In genomic region chr19:11299946-11300810, GRCh38 we compare ENCODE assay signal across 35 cellular contexts. TPM values are rescaled to one million over a fixed set of nuclear protein-coding genes. Genes with fewer than 3 reads are reported as not detected.
"Had no signal": no experiment of that assay in that cellular context is flagged by ENCODE, and none has a peak within 500 bp of the region (broad histone marks: within the 10 kb centered on the region; RNA-seq: fewer than 3 reads in every experiment).

No MANE protein-coding gene starts in this region.

- H3K4me3 ChIP-seq: ascending aorta, cardiac muscle cell, gastrocnemius medialis, ovary, sigmoid colon, suprapubic skin, tibial artery had no signal

- H3K36me3 ChIP-seq: ascending aorta, cardiac muscle cell, gastrocnemius medialis, ovary, sigmoid colon, suprapubic skin, tibial artery had no signal

- H3K27me3 ChIP-seq: ascending aorta, cardiac muscle cell, ovary, sigmoid colon, suprapubic skin had no signal

- H3K4me1 ChIP-seq: gastrocnemius medialis, sigmoid colon had no signal

- H3K27ac ChIP-seq: ascending aorta, cardiac muscle cell, gastrocnemius medialis, ovary, sigmoid colon, suprapubic skin, tibial artery had no signal

- H3K9me3 ChIP-seq: ascending aorta, gastrocnemius medialis, ovary, sigmoid colon, suprapubic skin, tibial artery had no signal

- DNase-seq: activated CD4-positive, alpha-beta memory T cell treated with anti-CD3 and anti-CD28 coated beads for 36 hours; activated CD4-positive, alpha-beta T cell treated with anti-CD3 and anti-CD28 coated beads, Interleukin-2, amount 10 ng/mL, durations not matched to agents 24 days and 14 days; activated CD4-positive, CD25-positive, alpha-beta regulatory T cell treated with anti-CD3 and anti-CD28 coated beads, Interleukin-2, amount 50 U/mL, for 72 hours; activated CD8-positive, alpha-beta memory T cell treated with anti-CD3 and anti-CD28 coated beads, Interleukin-2, amount 50 U/mL, for 4 hours; activated effector memory CD4-positive, alpha-beta T cell treated with anti-CD3 and anti-CD28 coated beads, Interleukin-2, amount 50 U/mL, for 16 hours; activated naive CD4-positive, alpha-beta T cell treated with anti-CD3 and anti-CD28 coated beads, Interleukin-2, amount 10 ng/mL, durations not matched to agents 7 days and 5 days; activated naive CD8-positive, alpha-beta T cell treated with anti-CD3 and anti-CD28 coated beads, Interleukin-2, amount 10 ng/mL, durations not matched to agents 7 days and 5 days; activated T-cell treated with anti-CD3 and anti-CD28 coated beads, Interleukin-2, amount 50 U/mL, for 1 hour; cortex of kidney; effector memory CD8-positive, alpha-beta T cell; erythroblast; gastrocnemius medialis; glutamatergic neuron; islet precursor cell; mammary epithelial cell; naive B cell; nephron progenitor cell; ovary; sigmoid colon; small intestine; stimulated activated CD4-positive, alpha-beta T cell treated with anti-CD3 and anti-CD28 coated beads, Interleukin-4, amount 100 ng/mL, for 4 hours; stimulated activated CD8-positive, alpha-beta memory T cell treated with anti-CD3 and anti-CD28 coated beads, Interleukin-4, amount 100 ng/mL, for 48 hours; T-helper 2 cell; tibial artery had no signal

RNA-seq across cellular contexts. Expression of gene TSPAN16, which starts 4.2 kb away (rescaled TPM):
- total RNA-seq: activated CD4-positive, alpha-beta memory T cell treated with anti-CD3 and anti-CD28 coated beads for 36 hours; activated CD4-positive, alpha-beta T cell treated with anti-CD3 and anti-CD28 coated beads, Interleukin-2, amount 10 ng/mL, durations not matched to agents 24 days and 14 days; activated CD8-positive, alpha-beta memory T cell treated with anti-CD3 and anti-CD28 coated beads for 36 hours; activated naive CD8-positive, alpha-beta T cell treated with anti-CD3 and anti-CD28 coated beads, Interleukin-2, amount 10 ng/mL, durations not matched to agents 7 days and 5 days; activated T-helper 1 cell treated with anti-CD3 and anti-CD28 coated beads, Interleukin-12 subunit alpha, Interleukin-12 subunit beta, Interleukin-2, Interleukin-4 antibody, amounts not matched to agents 30 ng/mL and 10 ng/mL and 1 ng/mL, durations not matched to agents 14 hours and 24 hours and 36 hours; ascending aorta; cardiac muscle cell; chondrocyte; gastrocnemius medialis; liver; mammary epithelial cell; mesothelial cell of epicardium; ovary; progenitor cell of endocrine pancreas; renal cortical epithelial cell; sigmoid colon; suprapubic skin; ureter had no signal
